Comparison of ENCODE assay signal across 2 cellular contexts in genomic region chr1:236400061-236400638, GRCh38.
TF ChIP-seq lines count a peak whose summit lies in the region.

No MANE protein-coding gene starts in this region.

TF ChIP-seq in HepG2, 621 proteins besides CTCF, POLR2A, EP300 and RAD21 (continued from another document and continues in another):
- TF ChIP-seq, protein P1, sequence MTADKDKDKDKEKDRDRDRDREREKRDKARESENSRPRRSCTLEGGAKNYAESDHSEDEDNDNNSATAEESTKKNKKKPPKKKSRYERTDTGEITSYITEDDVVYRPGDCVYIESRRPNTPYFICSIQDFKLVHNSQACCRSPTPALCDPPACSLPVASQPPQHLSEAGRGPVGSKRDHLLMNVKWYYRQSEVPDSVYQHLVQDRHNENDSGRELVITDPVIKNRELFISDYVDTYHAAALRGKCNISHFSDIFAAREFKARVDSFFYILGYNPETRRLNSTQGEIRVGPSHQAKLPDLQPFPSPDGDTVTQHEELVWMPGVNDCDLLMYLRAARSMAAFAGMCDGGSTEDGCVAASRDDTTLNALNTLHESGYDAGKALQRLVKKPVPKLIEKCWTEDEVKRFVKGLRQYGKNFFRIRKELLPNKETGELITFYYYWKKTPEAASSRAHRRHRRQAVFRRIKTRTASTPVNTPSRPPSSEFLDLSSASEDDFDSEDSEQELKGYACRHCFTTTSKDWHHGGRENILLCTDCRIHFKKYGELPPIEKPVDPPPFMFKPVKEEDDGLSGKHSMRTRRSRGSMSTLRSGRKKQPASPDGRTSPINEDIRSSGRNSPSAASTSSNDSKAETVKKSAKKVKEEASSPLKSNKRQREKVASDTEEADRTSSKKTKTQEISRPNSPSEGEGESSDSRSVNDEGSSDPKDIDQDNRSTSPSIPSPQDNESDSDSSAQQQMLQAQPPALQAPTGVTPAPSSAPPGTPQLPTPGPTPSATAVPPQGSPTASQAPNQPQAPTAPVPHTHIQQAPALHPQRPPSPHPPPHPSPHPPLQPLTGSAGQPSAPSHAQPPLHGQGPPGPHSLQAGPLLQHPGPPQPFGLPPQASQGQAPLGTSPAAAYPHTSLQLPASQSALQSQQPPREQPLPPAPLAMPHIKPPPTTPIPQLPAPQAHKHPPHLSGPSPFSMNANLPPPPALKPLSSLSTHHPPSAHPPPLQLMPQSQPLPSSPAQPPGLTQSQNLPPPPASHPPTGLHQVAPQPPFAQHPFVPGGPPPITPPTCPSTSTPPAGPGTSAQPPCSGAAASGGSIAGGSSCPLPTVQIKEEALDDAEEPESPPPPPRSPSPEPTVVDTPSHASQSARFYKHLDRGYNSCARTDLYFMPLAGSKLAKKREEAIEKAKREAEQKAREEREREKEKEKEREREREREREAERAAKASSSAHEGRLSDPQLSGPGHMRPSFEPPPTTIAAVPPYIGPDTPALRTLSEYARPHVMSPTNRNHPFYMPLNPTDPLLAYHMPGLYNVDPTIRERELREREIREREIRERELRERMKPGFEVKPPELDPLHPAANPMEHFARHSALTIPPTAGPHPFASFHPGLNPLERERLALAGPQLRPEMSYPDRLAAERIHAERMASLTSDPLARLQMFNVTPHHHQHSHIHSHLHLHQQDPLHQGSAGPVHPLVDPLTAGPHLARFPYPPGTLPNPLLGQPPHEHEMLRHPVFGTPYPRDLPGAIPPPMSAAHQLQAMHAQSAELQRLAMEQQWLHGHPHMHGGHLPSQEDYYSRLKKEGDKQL (CRISPR knock-in tag; IDR thresholded peaks at IDR 0.05; ENCODE audit: low read depth): 0 out of 2 replicates have a peak, but pooled peaks have one; percentile 15
- TF ChIP-seq ELF1 (CRISPR knock-in tag; IDR thresholded peaks at IDR 0.05): no peak
- 0 out of 2 replicates have a peak, but pooled peaks have one; percentile 12 for TF ChIP-seq HNF4G (IDR thresholded peaks at IDR 0.05; ENCODE audit: borderline replicate concordance, low read depth, low read length)
- TF ChIP-seq HNF4G (CRISPR knock-in tag; IDR thresholded peaks at IDR 0.05; ENCODE audit: borderline replicate concordance, low read depth): no peak
- TF ChIP-seq ZNF678 (CRISPR knock-in tag; IDR thresholded peaks at IDR 0.05): no peak
- TF ChIP-seq DDIT3 (CRISPR knock-in tag; IDR thresholded peaks at IDR 0.05): no peak
- TF ChIP-seq, protein P2, sequence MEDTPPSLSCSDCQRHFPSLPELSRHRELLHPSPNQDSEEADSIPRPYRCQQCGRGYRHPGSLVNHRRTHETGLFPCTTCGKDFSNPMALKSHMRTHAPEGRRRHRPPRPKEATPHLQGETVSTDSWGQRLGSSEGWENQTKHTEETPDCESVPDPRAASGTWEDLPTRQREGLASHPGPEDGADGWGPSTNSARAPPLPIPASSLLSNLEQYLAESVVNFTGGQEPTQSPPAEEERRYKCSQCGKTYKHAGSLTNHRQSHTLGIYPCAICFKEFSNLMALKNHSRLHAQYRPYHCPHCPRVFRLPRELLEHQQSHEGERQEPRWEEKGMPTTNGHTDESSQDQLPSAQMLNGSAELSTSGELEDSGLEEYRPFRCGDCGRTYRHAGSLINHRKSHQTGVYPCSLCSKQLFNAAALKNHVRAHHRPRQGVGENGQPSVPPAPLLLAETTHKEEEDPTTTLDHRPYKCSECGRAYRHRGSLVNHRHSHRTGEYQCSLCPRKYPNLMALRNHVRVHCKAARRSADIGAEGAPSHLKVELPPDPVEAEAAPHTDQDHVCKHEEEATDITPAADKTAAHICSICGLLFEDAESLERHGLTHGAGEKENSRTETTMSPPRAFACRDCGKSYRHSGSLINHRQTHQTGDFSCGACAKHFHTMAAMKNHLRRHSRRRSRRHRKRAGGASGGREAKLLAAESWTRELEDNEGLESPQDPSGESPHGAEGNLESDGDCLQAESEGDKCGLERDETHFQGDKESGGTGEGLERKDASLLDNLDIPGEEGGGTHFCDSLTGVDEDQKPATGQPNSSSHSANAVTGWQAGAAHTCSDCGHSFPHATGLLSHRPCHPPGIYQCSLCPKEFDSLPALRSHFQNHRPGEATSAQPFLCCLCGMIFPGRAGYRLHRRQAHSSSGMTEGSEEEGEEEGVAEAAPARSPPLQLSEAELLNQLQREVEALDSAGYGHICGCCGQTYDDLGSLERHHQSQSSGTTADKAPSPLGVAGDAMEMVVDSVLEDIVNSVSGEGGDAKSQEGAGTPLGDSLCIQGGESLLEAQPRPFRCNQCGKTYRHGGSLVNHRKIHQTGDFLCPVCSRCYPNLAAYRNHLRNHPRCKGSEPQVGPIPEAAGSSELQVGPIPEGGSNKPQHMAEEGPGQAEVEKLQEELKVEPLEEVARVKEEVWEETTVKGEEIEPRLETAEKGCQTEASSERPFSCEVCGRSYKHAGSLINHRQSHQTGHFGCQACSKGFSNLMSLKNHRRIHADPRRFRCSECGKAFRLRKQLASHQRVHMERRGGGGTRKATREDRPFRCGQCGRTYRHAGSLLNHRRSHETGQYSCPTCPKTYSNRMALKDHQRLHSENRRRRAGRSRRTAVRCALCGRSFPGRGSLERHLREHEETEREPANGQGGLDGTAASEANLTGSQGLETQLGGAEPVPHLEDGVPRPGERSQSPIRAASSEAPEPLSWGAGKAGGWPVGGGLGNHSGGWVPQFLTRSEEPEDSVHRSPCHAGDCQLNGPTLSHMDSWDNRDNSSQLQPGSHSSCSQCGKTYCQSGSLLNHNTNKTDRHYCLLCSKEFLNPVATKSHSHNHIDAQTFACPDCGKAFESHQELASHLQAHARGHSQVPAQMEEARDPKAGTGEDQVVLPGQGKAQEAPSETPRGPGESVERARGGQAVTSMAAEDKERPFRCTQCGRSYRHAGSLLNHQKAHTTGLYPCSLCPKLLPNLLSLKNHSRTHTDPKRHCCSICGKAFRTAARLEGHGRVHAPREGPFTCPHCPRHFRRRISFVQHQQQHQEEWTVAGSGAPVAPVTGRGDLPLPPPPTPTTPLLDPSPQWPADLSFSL (CRISPR knock-in tag; IDR thresholded peaks at IDR 0.05): no peak
- no peak for TF ChIP-seq SMAD3 (CRISPR knock-in tag; IDR thresholded peaks at IDR 0.05)
- no peak for TF ChIP-seq ZBTB37 (CRISPR knock-in tag; IDR thresholded peaks at IDR 0.05)
- TF ChIP-seq ZFX (CRISPR knock-in tag; IDR thresholded peaks at IDR 0.05; ENCODE audit: low read depth): no peak
- peak; percentile 43; the same call in 1 of the 2 replicates for TF ChIP-seq TCF7 (IDR thresholded peaks at IDR 0.05; ENCODE audit: low read depth)

TF ChIP-seq in SK-N-SH treated with all-trans-retinoic acid at 6 μM for 48 hours, 23 proteins besides CTCF, POLR2A, EP300 and RAD21 (continued from another document):
- TF ChIP-seq POU6F1 (CRISPR knock-in tag; IDR thresholded peaks at IDR 0.05; ENCODE audit: borderline replicate concordance, low read depth) (no peak), OSR1 (CRISPR knock-in tag; IDR thresholded peaks at IDR 0.05) (no peak), ISL1 (CRISPR knock-in tag; IDR thresholded peaks at IDR 0.05) (no peak), TSHZ2 (CRISPR knock-in tag; IDR thresholded peaks at IDR 0.05) (no peak), PPARA (CRISPR knock-in tag; IDR thresholded peaks at IDR 0.05; ENCODE audit: borderline replicate concordance) (no peak), RARB (CRISPR knock-in tag; IDR thresholded peaks at IDR 0.05) (no peak), ARNTL (CRISPR knock-in tag; IDR thresholded peaks at IDR 0.05; ENCODE audit: borderline replicate concordance, low read depth) (no peak), ZFP30 (CRISPR knock-in tag; IDR thresholded peaks at IDR 0.05) (no peak), ZFP3 (CRISPR knock-in tag; IDR thresholded peaks at IDR 0.05) (no peak), ZNF70 (CRISPR knock-in tag; IDR thresholded peaks at IDR 0.05) (no peak), ZNF8 (CRISPR knock-in tag; IDR thresholded peaks at IDR 0.05) (no peak)
